Comparison of ENCODE assay signal across 2 cellular contexts in the genomic region with DNA sequence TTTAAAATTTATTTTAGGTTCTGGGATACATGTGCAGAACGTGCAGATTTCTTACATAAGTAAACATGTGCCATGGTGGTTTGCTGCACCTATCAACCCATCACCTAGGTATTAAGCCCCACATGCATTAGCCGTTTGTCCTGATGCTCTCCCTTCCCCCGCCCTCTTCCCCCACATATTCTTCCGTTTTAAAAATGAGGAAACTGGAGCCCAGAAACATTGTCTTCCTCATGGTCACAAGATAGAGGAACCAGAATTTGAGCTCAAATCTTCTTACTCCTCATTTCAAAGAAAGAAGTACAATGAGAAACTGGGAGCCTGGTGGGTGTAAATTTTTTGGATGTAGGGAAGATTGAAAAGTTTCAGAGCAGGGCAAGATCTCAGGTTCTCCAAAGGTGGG.
TF ChIP-seq lines count a peak whose summit lies in the region.

No MANE protein-coding gene starts in this region.

TF ChIP-seq in liver, 16 proteins besides CTCF, POLR2A, EP300 and RAD21:
- TF ChIP-seq, protein P1, sequence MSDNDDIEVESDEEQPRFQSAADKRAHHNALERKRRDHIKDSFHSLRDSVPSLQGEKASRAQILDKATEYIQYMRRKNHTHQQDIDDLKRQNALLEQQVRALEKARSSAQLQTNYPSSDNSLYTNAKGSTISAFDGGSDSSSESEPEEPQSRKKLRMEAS (IDR thresholded peaks at IDR 0.05): no peak
- TF ChIP-seq, protein P2, sequence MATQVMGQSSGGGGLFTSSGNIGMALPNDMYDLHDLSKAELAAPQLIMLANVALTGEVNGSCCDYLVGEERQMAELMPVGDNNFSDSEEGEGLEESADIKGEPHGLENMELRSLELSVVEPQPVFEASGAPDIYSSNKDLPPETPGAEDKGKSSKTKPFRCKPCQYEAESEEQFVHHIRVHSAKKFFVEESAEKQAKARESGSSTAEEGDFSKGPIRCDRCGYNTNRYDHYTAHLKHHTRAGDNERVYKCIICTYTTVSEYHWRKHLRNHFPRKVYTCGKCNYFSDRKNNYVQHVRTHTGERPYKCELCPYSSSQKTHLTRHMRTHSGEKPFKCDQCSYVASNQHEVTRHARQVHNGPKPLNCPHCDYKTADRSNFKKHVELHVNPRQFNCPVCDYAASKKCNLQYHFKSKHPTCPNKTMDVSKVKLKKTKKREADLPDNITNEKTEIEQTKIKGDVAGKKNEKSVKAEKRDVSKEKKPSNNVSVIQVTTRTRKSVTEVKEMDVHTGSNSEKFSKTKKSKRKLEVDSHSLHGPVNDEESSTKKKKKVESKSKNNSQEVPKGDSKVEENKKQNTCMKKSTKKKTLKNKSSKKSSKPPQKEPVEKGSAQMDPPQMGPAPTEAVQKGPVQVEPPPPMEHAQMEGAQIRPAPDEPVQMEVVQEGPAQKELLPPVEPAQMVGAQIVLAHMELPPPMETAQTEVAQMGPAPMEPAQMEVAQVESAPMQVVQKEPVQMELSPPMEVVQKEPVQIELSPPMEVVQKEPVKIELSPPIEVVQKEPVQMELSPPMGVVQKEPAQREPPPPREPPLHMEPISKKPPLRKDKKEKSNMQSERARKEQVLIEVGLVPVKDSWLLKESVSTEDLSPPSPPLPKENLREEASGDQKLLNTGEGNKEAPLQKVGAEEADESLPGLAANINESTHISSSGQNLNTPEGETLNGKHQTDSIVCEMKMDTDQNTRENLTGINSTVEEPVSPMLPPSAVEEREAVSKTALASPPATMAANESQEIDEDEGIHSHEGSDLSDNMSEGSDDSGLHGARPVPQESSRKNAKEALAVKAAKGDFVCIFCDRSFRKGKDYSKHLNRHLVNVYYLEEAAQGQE (IDR thresholded peaks at IDR 0.05): no peak
- no peak for TF ChIP-seq JUND (IDR thresholded peaks at IDR 0.05)
- no peak for TF ChIP-seq YY1 (IDR thresholded peaks at IDR 0.05)
- no peak for TF ChIP-seq NR2F2 (IDR thresholded peaks at IDR 0.05)
- TF ChIP-seq TAF1 (conservative IDR thresholded peaks at IDR 0.05): no peak
- TF ChIP-seq, protein P3, sequence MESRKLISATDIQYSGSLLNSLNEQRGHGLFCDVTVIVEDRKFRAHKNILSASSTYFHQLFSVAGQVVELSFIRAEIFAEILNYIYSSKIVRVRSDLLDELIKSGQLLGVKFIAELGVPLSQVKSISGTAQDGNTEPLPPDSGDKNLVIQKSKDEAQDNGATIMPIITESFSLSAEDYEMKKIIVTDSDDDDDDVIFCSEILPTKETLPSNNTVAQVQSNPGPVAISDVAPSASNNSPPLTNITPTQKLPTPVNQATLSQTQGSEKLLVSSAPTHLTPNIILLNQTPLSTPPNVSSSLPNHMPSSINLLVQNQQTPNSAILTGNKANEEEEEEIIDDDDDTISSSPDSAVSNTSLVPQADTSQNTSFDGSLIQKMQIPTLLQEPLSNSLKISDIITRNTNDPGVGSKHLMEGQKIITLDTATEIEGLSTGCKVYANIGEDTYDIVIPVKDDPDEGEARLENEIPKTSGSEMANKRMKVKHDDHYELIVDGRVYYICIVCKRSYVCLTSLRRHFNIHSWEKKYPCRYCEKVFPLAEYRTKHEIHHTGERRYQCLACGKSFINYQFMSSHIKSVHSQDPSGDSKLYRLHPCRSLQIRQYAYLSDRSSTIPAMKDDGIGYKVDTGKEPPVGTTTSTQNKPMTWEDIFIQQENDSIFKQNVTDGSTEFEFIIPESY (IDR thresholded peaks at IDR 0.05): no peak
- no peak for TF ChIP-seq EGR1 (IDR thresholded peaks at IDR 0.05; ENCODE audit: low read depth in 2 of 2)
- no peak for TF ChIP-seq FOXA1 (IDR thresholded peaks at IDR 0.05)
- TF ChIP-seq FOXA2 (IDR thresholded peaks at IDR 0.05): no peak

TF ChIP-seq in HepG2, 621 proteins besides CTCF, POLR2A, EP300 and RAD21:
- no peak for TF ChIP-seq HOXA5 (CRISPR knock-in tag; IDR thresholded peaks at IDR 0.05)
- TF ChIP-seq ZNF12 (CRISPR knock-in tag; IDR thresholded peaks at IDR 0.05): no peak
- TF ChIP-seq JARID2 (CRISPR knock-in tag; IDR thresholded peaks at IDR 0.05; ENCODE audit: insufficient replicate concordance): no peak
- TF ChIP-seq ZNF30 (CRISPR knock-in tag; IDR thresholded peaks at IDR 0.05): no peak
- TF ChIP-seq ZNF383 (CRISPR knock-in tag; IDR thresholded peaks at IDR 0.05; ENCODE audit: borderline replicate concordance): no peak
- no peak for TF ChIP-seq TEAD3 (CRISPR knock-in tag; optimal IDR thresholded peaks at IDR 0.05; ENCODE audit: borderline replicate concordance)
- TF ChIP-seq ZNF260 (CRISPR knock-in tag; IDR thresholded peaks at IDR 0.05; ENCODE audit: borderline replicate concordance, low read depth): no peak
- TF ChIP-seq ZMYM2 (CRISPR knock-in tag; IDR thresholded peaks at IDR 0.05): no peak
- no peak for TF ChIP-seq ZNF737 (CRISPR knock-in tag; IDR thresholded peaks at IDR 0.05; ENCODE audit: borderline replicate concordance)
- TF ChIP-seq GABPB1 (CRISPR knock-in tag; IDR thresholded peaks at IDR 0.05): no peak
- TF ChIP-seq, protein P4, sequence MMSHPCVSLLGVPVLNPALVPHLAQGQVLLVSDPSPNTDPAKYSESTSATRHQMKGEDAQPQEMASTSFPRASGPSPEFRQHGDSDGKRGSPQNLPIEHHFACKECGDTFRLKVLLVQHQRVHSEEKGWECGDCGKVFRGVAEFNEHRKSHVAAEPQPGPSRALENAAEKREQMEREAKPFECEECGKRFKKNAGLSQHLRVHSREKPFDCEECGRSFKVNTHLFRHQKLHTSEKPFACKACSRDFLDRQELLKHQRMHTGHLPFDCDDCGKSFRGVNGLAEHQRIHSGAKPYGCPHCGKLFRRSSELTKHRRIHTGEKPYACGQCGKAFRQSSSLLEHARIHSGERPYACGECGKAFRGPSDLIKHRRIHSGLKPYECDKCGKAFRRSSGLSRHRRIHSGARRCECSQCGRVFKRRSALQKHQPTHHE (CRISPR knock-in tag; IDR thresholded peaks at IDR 0.05; ENCODE audit: borderline replicate concordance): no peak
- TF ChIP-seq, protein P5, sequence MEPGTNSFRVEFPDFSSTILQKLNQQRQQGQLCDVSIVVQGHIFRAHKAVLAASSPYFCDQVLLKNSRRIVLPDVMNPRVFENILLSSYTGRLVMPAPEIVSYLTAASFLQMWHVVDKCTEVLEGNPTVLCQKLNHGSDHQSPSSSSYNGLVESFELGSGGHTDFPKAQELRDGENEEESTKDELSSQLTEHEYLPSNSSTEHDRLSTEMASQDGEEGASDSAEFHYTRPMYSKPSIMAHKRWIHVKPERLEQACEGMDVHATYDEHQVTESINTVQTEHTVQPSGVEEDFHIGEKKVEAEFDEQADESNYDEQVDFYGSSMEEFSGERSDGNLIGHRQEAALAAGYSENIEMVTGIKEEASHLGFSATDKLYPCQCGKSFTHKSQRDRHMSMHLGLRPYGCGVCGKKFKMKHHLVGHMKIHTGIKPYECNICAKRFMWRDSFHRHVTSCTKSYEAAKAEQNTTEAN (CRISPR knock-in tag; conservative IDR thresholded peaks at IDR 0.05): no peak
- no peak for TF ChIP-seq XRCC5 (optimal IDR thresholded peaks at IDR 0.05; ENCODE audit: low read length)
- TF ChIP-seq THAP11 (CRISPR knock-in tag; IDR thresholded peaks at IDR 0.05): no peak
- no peak for TF ChIP-seq ERF (CRISPR knock-in tag; IDR thresholded peaks at IDR 0.05)
- no peak for TF ChIP-seq ZNF121 (CRISPR knock-in tag; IDR thresholded peaks at IDR 0.05)
- no peak for TF ChIP-seq TGIF2 (CRISPR knock-in tag; IDR thresholded peaks at IDR 0.05)
